In genomic region chr15:63203451-63204090, GRCh38 we compare ENCODE assay signal across 8 cellular contexts. TPM values are rescaled to one million over a fixed set of nuclear protein-coding genes. Genes with fewer than 3 reads are reported as not detected.
DNase-seq lines count a peak whose midpoint lies in the region; ATAC-seq and TF ChIP-seq lines count a peak whose summit lies in the region.

No MANE protein-coding gene starts in this region.

- TF ChIP-seq POLR2A in spleen (IDR thresholded peaks at IDR 0.05), result no peak

- peak; percentile 63 for ATAC-seq in GM18907 (IDR thresholded peaks at IDR 0.05; ENCODE audit: unreplicated experiment)
- ATAC-seq in HG02623 (IDR thresholded peaks at IDR 0.05; ENCODE audit: unreplicated experiment), result no peak

- TF ChIP-seq CTCF in OCI-LY3 (IDR thresholded peaks at IDR 0.05; ENCODE audit: low read depth, low read length) (peak; percentile 33; the same call in 1 of the 2 replicates), spleen (IDR thresholded peaks at IDR 0.05 in 8 of 11, conservative IDR thresholded peaks at IDR 0.05 in 3 of 11) (no peak)

- no peaks in the 10 kb centered on the region for H3K27me3 ChIP-seq in OCI-LY3 (ENCODE audit: low read depth, low read length)
- H3K27me3 ChIP-seq in spleen (replicated peaks in 1 of 7), result no peaks in the 10 kb centered on the region

- intact Hi-C loops in spleen (cut with DNase I; ENCODE audit: low total_unique reads), result no loop called here

- H3K36me3 ChIP-seq in OCI-LY3 (replicated peaks; ENCODE audit: low read depth, low read length) (peaks cover 5% of the 10 kb centered on the region), spleen (peaks cover 0 to 23% (median 0%) of the 10 kb centered on the region in 6 donors)

- H3K79me2 ChIP-seq in OCI-LY3 (ENCODE audit: low read length), result peaks cover 27% of the 10 kb centered on the region

- no peak overlapping the region for H3K9ac ChIP-seq in OCI-LY3 (ENCODE audit: low read length)

- DNase-seq in activated gamma-delta T cell treated with anti-CD3 and anti-CD28 coated beads, Interleukin-2, amount 50 U/mL, for 16 hours (ENCODE audit: low read depth), result peak; percentile 39
- DNase-seq in renal cortical epithelial cell (ENCODE audit: low read depth) (peak; percentile 47), AG20443 (ENCODE audit: low spot score) (no peak), NCI-H748 (lab: John Stamatoyannopoulos, UW; ENCODE audit: unreplicated experiment) (no peak), spleen (no peak)

- H4K20me1 ChIP-seq in OCI-LY3 (ENCODE audit: insufficient read depth, low read length), result peaks cover 33% of the 10 kb centered on the region

- H2AFZ ChIP-seq in OCI-LY3 (ENCODE audit: low read depth, low read length), result no peak overlapping the region

- WGBS in spleen, 5 donors, result 58 to 70% (median 61%) methylated on average over 9 of the region's 9 CpGs

- no peaks in the 10 kb centered on the region for H3K9me3 ChIP-seq in OCI-LY3 (ENCODE audit: insufficient read depth, low read length)
- H3K9me3 ChIP-seq in spleen, result no peaks in the 10 kb centered on the region

- H3K4me1 ChIP-seq in OCI-LY3 (ENCODE audit: low read length) (peaks cover 25% of the 10 kb centered on the region), spleen (peaks cover 17 to 100% (median 81%) of the 10 kb centered on the region in 6 donors)

- H3K4me3 ChIP-seq in OCI-LY3 (ENCODE audit: low read length), result no peak overlapping the region
- H3K4me3 ChIP-seq in spleen, result no peak overlapping the region

- H3K27ac ChIP-seq in OCI-LY3 (ENCODE audit: low read length), result no peak overlapping the region
- H3K27ac ChIP-seq in spleen, result peak overlapping the region in 3 of 8 donors; percentile 46 to 54 (median 52)

- peak overlapping the region; percentile 25 for H3K4me2 ChIP-seq in OCI-LY3 (ENCODE audit: low read length)

RNA-seq across cellular contexts. Expression of gene RAB8B, which starts 14.2 kb away (rescaled TPM):
- total RNA-seq in renal cortical epithelial cell (54.8 and 64.4 TPM in 2 replicates), spleen (10 to 100 TPM; 63.4 to 96.4 (median 67.7) TPM)
- polyA plus RNA-seq in spleen, result 10 to 100 TPM; 18.9 to 24.1 (median 22.8) TPM

RNA-seq across cellular contexts. Expression of gene RPS27L, which starts 46.3 kb away (rescaled TPM):
- total RNA-seq in renal cortical epithelial cell, result 249 and 275 TPM in 2 replicates
- 10 to 100 TPM; 42.1 to 98.3 (median 64.2) TPM for total RNA-seq in spleen
- polyA plus RNA-seq in spleen, result 100 to 1,000 TPM; 117 to 139 (median 125) TPM

Comparison
In these comparisons a context has a peak if more than half of its experiments do, and no peak if none do; other contexts are left out.
1. DNase-seq: peak in activated gamma-delta T cell treated with anti-CD3 and anti-CD28 coated beads, Interleukin-2, amount 50 U/mL, for 16 hours (single experiment) and renal cortical epithelial cell (single experiment); none in AG20443 (single experiment), NCI-H748 (single experiment) and spleen (single experiment).